18 cellular contexts compared by ENCODE assay signal in the genomic region with DNA sequence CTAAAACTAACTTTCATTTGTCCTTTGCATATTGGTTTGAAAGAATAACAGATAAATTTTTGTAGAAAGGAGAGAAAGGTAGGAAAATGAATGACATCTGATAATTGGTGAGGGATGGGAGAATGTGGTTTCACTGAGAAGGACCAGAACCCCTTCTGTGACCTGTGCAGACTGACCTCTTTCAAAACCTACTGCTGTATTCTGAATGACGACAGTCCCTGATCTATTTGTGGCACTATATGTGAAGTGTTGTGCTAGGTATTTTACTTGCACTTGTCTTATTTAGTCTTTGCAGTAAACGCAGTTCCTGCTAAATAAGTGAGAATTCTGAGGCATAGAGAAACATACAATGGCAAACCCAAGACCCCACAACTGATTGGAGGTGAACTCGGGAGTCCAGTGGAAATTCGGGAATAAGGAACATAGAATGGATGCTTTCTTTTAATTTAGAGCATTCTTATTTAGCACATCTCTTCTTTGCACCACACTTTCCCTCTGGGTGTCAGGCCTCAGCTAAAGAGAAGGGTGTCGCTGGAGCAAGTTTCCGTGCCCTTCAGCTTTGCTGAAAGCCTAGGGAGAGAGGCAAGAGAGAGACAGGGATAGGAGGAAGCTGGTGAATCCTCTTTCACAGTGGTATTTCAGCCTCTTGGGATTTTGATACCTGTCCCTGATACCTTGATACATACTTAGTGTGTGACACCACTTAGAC.
DNase-seq lines count a peak whose midpoint lies in the region; ATAC-seq, FAIRE-seq and TF ChIP-seq lines count a peak whose summit lies in the region.
"Had no signal": no experiment of that assay in that cellular context is flagged by ENCODE, and none has a peak within 500 bp of the region (broad histone marks: within the 10 kb centered on the region; RNA-seq: fewer than 3 reads in every experiment).

No MANE protein-coding gene starts in this region.

- no peaks in the 10 kb centered on the region for H3K36me3 ChIP-seq in Loucy (ENCODE audit: insufficient read depth, low read length)
- no peaks in the 10 kb centered on the region for H3K36me3 ChIP-seq in skeletal muscle tissue (ENCODE audit: control insufficient read depth in 3 of 3, insufficient read depth in 3 of 3, low read length in 3 of 3)

- 61% methylated on average over 6 of the region's 6 CpGs for WGBS in right cardiac atrium

- H3K9ac ChIP-seq in Loucy (ENCODE audit: low read depth, low read length, poor library complexity, severe bottlenecking) (no peak overlapping the region), skeletal muscle tissue (ENCODE audit: low read depth in 1 of 3, low read length in 3 of 3) (peak overlapping the region in 1 of 3 donors; percentile 18)

- H3F3A ChIP-seq in Loucy (ENCODE audit: low read depth): no peaks in the 10 kb centered on the region

- DNase-seq in Right ventricle myocardium superior: no peak
- DNase-seq in right cardiac atrium: no peak
- DNase-seq in AG08396 (ENCODE audit: low spot score): no peak
- no peak for DNase-seq in GM19239 (ENCODE audit: insufficient read length, low spot score)
- DNase-seq: ACHN, GDM1, KBM-7, NCI-H1417 treated with DMSO at 0.1 percent for 48 hours, NCI-H2029 treated with DMSO at 0.1 percent for 48 hours, NCI-H748 treated with DMSO at 0.1 percent for 48 hours, T-helper 1 cell had no signal

- H4K20me1 ChIP-seq in Loucy (ENCODE audit: insufficient read depth, low read length, poor library complexity, severe bottlenecking): no peaks in the 10 kb centered on the region

- H3K4me3 ChIP-seq in Loucy (ENCODE audit: low read length, poor library complexity, severe bottlenecking): no peak overlapping the region
- H3K4me3 ChIP-seq in right cardiac atrium (ENCODE audit: low read length): no peak overlapping the region
- no peak overlapping the region for H3K4me3 ChIP-seq in skeletal muscle tissue (ENCODE audit: low read length in 3 of 3)
- H3K4me3 ChIP-seq: GM23338 had no signal

- H3K9me2 ChIP-seq in Loucy (replicated peaks; ENCODE audit: low read depth, low read length): no peaks in the 10 kb centered on the region

- ATAC-seq in Right ventricle myocardium superior (ENCODE audit: poor library complexity) (peak; percentile 54), right cardiac atrium (peak; percentile 26 to 32), HG03378 (IDR thresholded peaks at IDR 0.05; ENCODE audit: unreplicated experiment) (no peak), GM21529 (IDR thresholded peaks at IDR 0.05; ENCODE audit: unreplicated experiment) (no peak)
- ATAC-seq: GM23338, HCT116, HepG2 had no signal

- no peak for FAIRE-seq in GM19239 (lab: Jason Lieb, UNC)
- FAIRE-seq: HepG2 had no signal

- H3K27me3 ChIP-seq in Loucy (ENCODE audit: insufficient read depth, low read length, poor library complexity, severe bottlenecking): no peaks in the 10 kb centered on the region
- no peaks in the 10 kb centered on the region for H3K27me3 ChIP-seq in right cardiac atrium (ENCODE audit: control insufficient read depth, insufficient read depth)
- no peaks in the 10 kb centered on the region for H3K27me3 ChIP-seq in skeletal muscle tissue (ENCODE audit: control insufficient read depth in 3 of 3, insufficient read depth in 3 of 3, low read length in 3 of 3)

- H2AFZ ChIP-seq in Loucy (ENCODE audit: low read length): 0 out of 2 replicates have a peak overlapping the region, but pooled peaks have one; percentile 24
- H2AFZ ChIP-seq: GM23338 had no signal

- H3K9me3 ChIP-seq in Loucy (ENCODE audit: insufficient read depth, low read depth, low read length): no peaks in the 10 kb centered on the region
- H3K9me3 ChIP-seq in right cardiac atrium (ENCODE audit: control insufficient read depth, low read length): no peaks in the 10 kb centered on the region
- no peaks in the 10 kb centered on the region for H3K9me3 ChIP-seq in skeletal muscle tissue (ENCODE audit: control insufficient read depth in 3 of 3, low read length in 3 of 3)

- H3K27ac ChIP-seq in right cardiac atrium (ENCODE audit: low read length) (peak overlapping the region; percentile 78), skeletal muscle tissue (ENCODE audit: low read depth, low read length) (peak overlapping the region; percentile 79)

- TF ChIP-seq CTCF in Loucy (conservative IDR thresholded peaks at IDR 0.05; ENCODE audit: low read length): no peak

- H3K4me2 ChIP-seq in Loucy (ENCODE audit: low read depth, low read length, poor library complexity, severe bottlenecking): no peak overlapping the region
- H3K4me2 ChIP-seq: GM23338 had no signal

- H3K4me1 ChIP-seq in Loucy (ENCODE audit: insufficient read depth, low read length, poor library complexity, severe bottlenecking) (peaks cover 10% of the 10 kb centered on the region), right cardiac atrium (ENCODE audit: control insufficient read depth, insufficient read depth, low read length) (no peaks in the 10 kb centered on the region), skeletal muscle tissue (ENCODE audit: control insufficient read depth in 3 of 3, insufficient read depth in 3 of 3, low read length in 3 of 3) (peaks cover 18 to 43% (median 25%) of the 10 kb centered on the region in 3 donors)

- intact Hi-C loops in Right ventricle myocardium superior (cut with DNase I) (loop anchor here (5.0 kb wide), 1 partner anchor 131 kb away; no protein-coding TSS in a partner anchor), right cardiac atrium (cut with DNase I) (loop anchor here in 3 of 4 donors (5.0 to 10.0 kb wide), 3 partner anchors 126 to 152 kb away; no protein-coding TSS in a partner anchor)

- H3K79me2 ChIP-seq in Loucy (ENCODE audit: insufficient read depth, low read length): no peaks in the 10 kb centered on the region

Comparison
In these comparisons a context has a peak if more than half of its experiments do, and no peak if none do; other contexts are left out.
1. ATAC-seq: peak in Right ventricle myocardium superior (single experiment) and right cardiac atrium (2 of 2); none in HG03378 (single experiment) and GM21529 (single experiment).